10 cellular contexts compared by ENCODE assay signal in genomic region chr7:30166841-30167235, GRCh38. TPM values are rescaled to one million over a fixed set of nuclear protein-coding genes. Genes with fewer than 3 reads are reported as not detected.
DNase-seq lines count a peak whose midpoint lies in the region; ATAC-seq and TF ChIP-seq lines count a peak whose summit lies in the region.
"Had no signal": no experiment of that assay in that cellular context is flagged by ENCODE, and none has a peak within 500 bp of the region (broad histone marks: within the 10 kb centered on the region; RNA-seq: fewer than 3 reads in every experiment).

No MANE protein-coding gene starts in this region.

- no peaks in the 10 kb centered on the region for H3K36me3 ChIP-seq in neural cell (ENCODE audit: insufficient read depth, low read length)

- H3K9me2 ChIP-seq in neural cell (ENCODE audit: insufficient read depth, low read length) = no peaks in the 10 kb centered on the region

- no peak overlapping the region for H3K9ac ChIP-seq in neural cell (ENCODE audit: low read length)

- no peaks in the 10 kb centered on the region for H3K79me2 ChIP-seq in neural cell (replicated peaks; ENCODE audit: insufficient read depth, low read length)

- intact Hi-C loops in dorsolateral prefrontal cortex (cut with DNase I) = loop anchor here (5.0 to 10.0 kb wide), 3 partner anchors 245 to 398 kb away; no protein-coding TSS in a partner anchor

- no peak for TF ChIP-seq RAD21 in neural cell (conservative IDR thresholded peaks at IDR 0.05)

- no peak overlapping the region for H3K4me2 ChIP-seq in neural cell (ENCODE audit: low read length)

- DNase-seq in RWPE1 (ENCODE audit: low spot score) (no peak), dorsolateral prefrontal cortex (no peak), iPS-NIHi7 (ENCODE audit: extremely low spot score) (no peak), dermis blood vessel endothelial cell (no peak)
- DNase-seq: CD8-positive, alpha-beta memory T cell; NCI-H2029; SIG-M5 had no signal

- no peak for TF ChIP-seq EP300 in neural cell (conservative IDR thresholded peaks at IDR 0.05; ENCODE audit: poor library complexity, severe bottlenecking)

- H3K27ac ChIP-seq in RWPE1 = peak overlapping the region; percentile 45
- peak overlapping the region in 43 of 59 donors; percentile 4 to 99 (median 56) for H3K27ac ChIP-seq in dorsolateral prefrontal cortex
- H3K27ac ChIP-seq in neural cell (ENCODE audit: low read length) = peak overlapping the region; percentile 40

- no peak overlapping the region for H3K4me3 ChIP-seq in dorsolateral prefrontal cortex
- H3K4me3 ChIP-seq in neural cell (ENCODE audit: low read length) = peak overlapping the region; percentile 3

- no peak overlapping the region for H2AFZ ChIP-seq in neural cell (ENCODE audit: low read depth, low read length)

- no peak for ATAC-seq in SK-N-SH treated with all-trans-retinoic acid at 6 μM for 48 hours
- ATAC-seq in GM21447 (IDR thresholded peaks at IDR 0.05; ENCODE audit: unreplicated experiment) = no peak

- H3K27me3 ChIP-seq in dorsolateral prefrontal cortex (no peaks in the 10 kb centered on the region), neural cell (ENCODE audit: insufficient read depth, low read depth, low read length) (no peaks in the 10 kb centered on the region)

- no peaks in the 10 kb centered on the region for H3F3A ChIP-seq in neural cell (ENCODE audit: insufficient read depth, low read length, poor library complexity, severe bottlenecking)

- H3K9me3 ChIP-seq in neural cell (ENCODE audit: low read length) = no peaks in the 10 kb centered on the region

- POLR2A ChIA-PET in RWPE1 (lab: Yijun Ruan, JAX; ENCODE audit: low non-redundant PET) = interaction anchor here (0.6 kb wide), 1 partner anchor 339 kb away, joined by 3 read pairs; no protein-coding TSS in a partner anchor

- no peaks in the 10 kb centered on the region for H4K20me1 ChIP-seq in neural cell (ENCODE audit: insufficient read depth)

- TF ChIP-seq CTCF in RWPE1 (conservative IDR thresholded peaks at IDR 0.05; ENCODE audit: low read depth) = no peak
- no peak for TF ChIP-seq CTCF in dorsolateral prefrontal cortex (IDR thresholded peaks at IDR 0.05 in 54 of 56, conservative IDR thresholded peaks at IDR 0.05 in 2 of 56; ENCODE audit: low read depth in 1 of 56, partially characterized antibody in 56 of 56)
- no peak for TF ChIP-seq CTCF in neural cell (IDR thresholded peaks at IDR 0.05; ENCODE audit: poor library complexity, severe bottlenecking)

- CTCF ChIA-PET in RWPE1 (lab: Yijun Ruan, JAX) = interaction anchor here (0.7 kb wide), 1 partner anchor 404 kb away, joined by 3 read pairs; no protein-coding TSS in a partner anchor

TF ChIP-seq in neural cell, 6 proteins besides CTCF, POLR2A, EP300 and RAD21:
- TF ChIP-seq SMC3 (conservative IDR thresholded peaks at IDR 0.05; ENCODE audit: poor library complexity) (no peak), TAF1 (IDR thresholded peaks at IDR 0.05; ENCODE audit: low read depth) (no peak), EZH2 (IDR thresholded peaks at IDR 0.05; ENCODE audit: borderline replicate concordance, insufficient read depth, low read length, poor library complexity, severe bottlenecking) (no peak), POLR2AphosphoS5 (IDR thresholded peaks at IDR 0.05) (no peak), MXI1 (conservative IDR thresholded peaks at IDR 0.05; ENCODE audit: poor library complexity, severe bottlenecking) (no peak), REST (IDR thresholded peaks at IDR 0.05; ENCODE audit: borderline replicate concordance) (no peak)

TF ChIP-seq in SK-N-SH treated with all-trans-retinoic acid at 6 μM for 48 hours, 23 proteins besides CTCF, POLR2A, EP300 and RAD21:
- TF ChIP-seq CREB5 (CRISPR knock-in tag; IDR thresholded peaks at IDR 0.05; ENCODE audit: low read depth) (no peak), PATZ1 (CRISPR knock-in tag; IDR thresholded peaks at IDR 0.05; ENCODE audit: borderline replicate concordance) (no peak), ZFP3 (CRISPR knock-in tag; IDR thresholded peaks at IDR 0.05) (no peak), CSRNP3 (CRISPR knock-in tag; IDR thresholded peaks at IDR 0.05) (no peak), ZNF8 (CRISPR knock-in tag; IDR thresholded peaks at IDR 0.05) (no peak), TSHZ2 (CRISPR knock-in tag; IDR thresholded peaks at IDR 0.05) (no peak)

RNA-seq across cellular contexts. Expression of gene MTURN, which starts 32.1 kb away (rescaled TPM):
- total RNA-seq in dorsolateral prefrontal cortex = 1,000 to 10,000 TPM in 11 of 120 experiments, 100 to 1,000 TPM in 109; 338 to 1,341 (median 633) TPM
- polyA plus RNA-seq in neural cell = 70.3 and 75.5 TPM in 2 replicates
- polyA minus RNA-seq in neural cell = 211 and 242 TPM in 2 replicates
- 11.4 and 13.9 TPM in 2 replicates for total RNA-seq in dermis blood vessel endothelial cell

Comparison
In these comparisons a context has a peak if more than half of its experiments do, and no peak if none do; other contexts are left out.
1. RNA of gene MTURN, which starts 32.1 kb away (total RNA-seq): 338 to 1,341 TPM in dorsolateral prefrontal cortex; 11.4 to 13.9 TPM in dermis blood vessel endothelial cell; every median in the first group is over 10 times any median in the second.
2. Peak in every context shown above with its lines, with median percentiles within 50 percentile points of each other: H3K27ac ChIP-seq.